In genomic region chr3:21750831-21751391, GRCh38 we compare ENCODE assay signal across 8 cellular contexts. TPM values are rescaled to one million over a fixed set of nuclear protein-coding genes. Genes with fewer than 3 reads are reported as not detected.
DNase-seq lines count a peak whose midpoint lies in the region; ATAC-seq, FAIRE-seq and TF ChIP-seq lines count a peak whose summit lies in the region.

Gene ZNF385D, minus strand, starts transcription at chr3:21751210. Its CDS starts 294 bp downstream, at chr3:21750916.

- FAIRE-seq in H1 (lab: Jason Lieb, UNC) = peak; percentile 19

- no peak within 1 kb of the TSS for H2AK5ac ChIP-seq in H1 (ENCODE audit: low read depth, low read length)

- peak within 1 kb of the TSS; percentile 88 for H4K8ac ChIP-seq in H1 (ENCODE audit: extremely low read depth, insufficient read depth, low read length)

- ATAC-seq in HG02798 (IDR thresholded peaks at IDR 0.05; ENCODE audit: poor library complexity, unreplicated experiment) = no peak

- no peaks in the 10 kb centered on the region for H3K9me3 ChIP-seq in H1 (ENCODE audit: insufficient read depth in 2 of 2, low read depth in 1 of 2, low read length in 1 of 2)
- H3K9me3 ChIP-seq in tibial nerve = no peaks in the 10 kb centered on the region

- no peak within 1 kb of the TSS for H3K56ac ChIP-seq in H1 (replicated peaks; ENCODE audit: insufficient read length, low read depth, low read length)

- H3K4me2 ChIP-seq in H1 (ENCODE audit: insufficient read depth in 1 of 2, low read depth in 2 of 2, low read length in 2 of 2) = peak within 1 kb of the TSS; percentile 80 to 98

- TF ChIP-seq CTCF in H1 (IDR thresholded peaks at IDR 0.05; ENCODE audit: control extremely low read depth in 1 of 3, insufficient read depth in 1 of 3, low read depth in 1 of 3, low read length in 3 of 3) (no peak), lower leg skin (IDR thresholded peaks at IDR 0.05) (no peak), tibial nerve (IDR thresholded peaks at IDR 0.05) (no peak)

- TF ChIP-seq EP300 in H1 (IDR thresholded peaks at IDR 0.05; ENCODE audit: borderline replicate concordance in 1 of 2, low read depth in 2 of 2, low read length in 2 of 2) (no peak), tibial nerve (IDR thresholded peaks at IDR 0.05) (no peak)

- intact Hi-C loops in lower leg skin (cut with DNase I; ENCODE audit: low total_unique reads) = no loop called here

- H3K23ac ChIP-seq in H1 (ENCODE audit: insufficient read length) = no peak within 1 kb of the TSS

- no peak within 1 kb of the TSS for H2BK20ac ChIP-seq in H1 (ENCODE audit: low read length)

- CTCF ChIA-PET in H1 (lab: Charles Lee; ENCODE audit: partially characterized antibody) = interaction anchor here (0.9 to 4.2 kb wide), 5 partner anchors 11 to 190 kb away, joined by 3 to 36 read pairs (median 6); no protein-coding TSS in a partner anchor

- H3K36me3 ChIP-seq in H1 (ENCODE audit: control insufficient read depth in 2 of 4, insufficient read depth in 4 of 4, low read length in 3 of 4) (no peaks in the 10 kb centered on the region), tibial nerve (no peaks in the 10 kb centered on the region)

- H3K9ac ChIP-seq in H1 (replicated peaks in 1 of 4; ENCODE audit: extremely low read depth in 1 of 4, low read depth in 3 of 4, low read length in 3 of 4) = peak within 1 kb of the TSS in 3 of 4 experiments; percentile 44 to 76 (median 54); a peak in 5 of 7 replicates

- peaks cover 0 to 10% (median 4%) of the 10 kb centered on the region in 4 experiments; a peak in 3 of 7 replicates for H3K4me1 ChIP-seq in H1 (replicated peaks in 1 of 4; ENCODE audit: control insufficient read depth in 3 of 4, insufficient read depth in 4 of 4, low read length in 3 of 4)
- H3K4me1 ChIP-seq in tibial nerve = peaks cover 0 to 29% (median 0%) of the 10 kb centered on the region in 4 donors

- H2BK120ac ChIP-seq in H1 (replicated peaks; ENCODE audit: low read depth, low read length) = peak within 1 kb of the TSS; percentile 41

- H4K5ac ChIP-seq in H1 (ENCODE audit: insufficient read length, low read depth, low read length) = peak within 1 kb of the TSS; percentile 83

- POLR2A ChIA-PET in H1 (lab: Charles Lee; ENCODE audit: partially characterized antibody) = interaction anchor here (0.6 to 1.1 kb wide), 2 partner anchors 45 to 192 kb away, joined by 3 to 4 read pairs; no protein-coding TSS in a partner anchor

- no peaks in the 10 kb centered on the region for H4K20me1 ChIP-seq in H1 (replicated peaks in 1 of 2; ENCODE audit: control insufficient read depth in 1 of 2, insufficient read depth in 2 of 2, low read length in 2 of 2)

- H2BK12ac ChIP-seq in H1 (ENCODE audit: low read depth, low read length) = peak within 1 kb of the TSS; percentile 29; the same call in 1 of the 2 replicates

- peak within 1 kb of the TSS; percentile 100 for H2AFZ ChIP-seq in H1 (ENCODE audit: low read length)

- peak within 1 kb of the TSS; percentile 85; the same call in 1 of the 2 replicates for H3K18ac ChIP-seq in H1 (ENCODE audit: extremely low read depth, low read length)

- H2BK5ac ChIP-seq in H1 (ENCODE audit: low read depth, low read length) = peak within 1 kb of the TSS; percentile 46; the same call in 1 of the 2 replicates

- no peak within 1 kb of the TSS for H2BK15ac ChIP-seq in H1 (ENCODE audit: low read length)

- H3K4ac ChIP-seq in H1 (replicated peaks; ENCODE audit: insufficient read length, low read depth, low read length) = no peak within 1 kb of the TSS

- no peak within 1 kb of the TSS for H4K91ac ChIP-seq in H1 (replicated peaks; ENCODE audit: insufficient read length, low read length)

- no peaks in the 10 kb centered on the region for H3K79me1 ChIP-seq in H1 (ENCODE audit: low read depth, low read length)

- H3K27ac ChIP-seq in H1 (ENCODE audit: low read depth, low read length) (no peak within 1 kb of the TSS), tibial nerve (peak within 1 kb of the TSS in 1 of 4 donors; percentile 56)

- WGBS in H1 (ENCODE audit: extremely low coverage in 1 of 2, insufficient coverage in 1 of 2, insufficient read length in 1 of 2, insufficient replicate concordance in 2 of 2, low coverage in 1 of 2, low lambda C conversion rate in 2 of 2, missing lambda C conversion rate in 1 of 2), 2 experiments = 3% methylated on average over 31 of the region's 31 CpGs; no CpG with 5 or more reads in 1 of the 2 experiments
- 1% methylated on average over 29 to 31 of the region's 31 CpGs for WGBS in lower leg skin, 2 donors
- 0 to 3% methylated on average over 8 to 26 of the region's 31 CpGs for WGBS in tibial nerve, 2 donors

- peak; percentile 37 to 75 for TF ChIP-seq POLR2A in H1 (IDR thresholded peaks at IDR 0.05; ENCODE audit: control extremely low read depth in 1 of 2, low read depth in 2 of 2, low read length in 2 of 2)
- TF ChIP-seq POLR2A in lower leg skin (IDR thresholded peaks at IDR 0.05) = no peak
- TF ChIP-seq POLR2A in tibial nerve (IDR thresholded peaks at IDR 0.05) = no peak

- H3K4me3 ChIP-seq in H1 (ENCODE audit: extremely low read depth in 1 of 4, insufficient read depth in 2 of 4, low read depth in 3 of 4, low read length in 4 of 4) (peak within 1 kb of the TSS; percentile 70 to 89 (median 81)), lower leg skin (ENCODE audit: low read depth, poor library complexity, severe bottlenecking) (peak within 1 kb of the TSS; percentile 26), tibial nerve (peak within 1 kb of the TSS; percentile 16 to 52 (median 27))

- DNase-seq in NCI-H446 (lab: John Stamatoyannopoulos, UW) (peak; percentile 73 to 77), H1 (ENCODE audit: low read depth in 1 of 2, low spot score in 2 of 2) (peak; percentile 64 to 80), lower leg skin (ENCODE audit: low spot score in 2 of 2) (peak; percentile 27 to 91), tibial nerve (ENCODE audit: low spot score in 2 of 2) (peak; percentile 27), T-helper 9 cell (no peak)
- DNase-seq in activated CD8-positive, alpha-beta memory T cell treated with anti-CD3 and anti-CD28 coated beads, Interleukin-2, amount 50 U/mL, for 48 hours = no peak
- DNase-seq in activated naive CD4-positive, alpha-beta T cell treated with Interleukin-2 at 50 U/mL for 16 hours = no peak

- H3K23me2 ChIP-seq in H1 (ENCODE audit: low read depth, low read length) = peaks cover 9% of the 10 kb centered on the region; the same call in 1 of the 2 replicates

- H3K79me2 ChIP-seq in H1 (ENCODE audit: control insufficient read depth in 1 of 2, insufficient read depth in 2 of 2, low read length in 2 of 2) = peaks cover 0 to 3% of the 10 kb centered on the region in 2 experiments; a peak in 1 of 4 replicates

- no peak within 1 kb of the TSS for H3K14ac ChIP-seq in H1 (ENCODE audit: insufficient read length)

- peak; percentile 22; a peak in 2 of 4 replicates for TF ChIP-seq RAD21 in H1 (IDR thresholded peaks at IDR 0.05 in 1 of 2, conservative IDR thresholded peaks at IDR 0.05 in 1 of 2; ENCODE audit: low read depth in 2 of 2, low read length in 2 of 2)

- H3K27me3 ChIP-seq in H1 (replicated peaks in 1 of 4; ENCODE audit: control insufficient read depth in 3 of 4, extremely low read depth in 1 of 4, insufficient read depth in 3 of 4, low read length in 3 of 4) = no peaks in the 10 kb centered on the region; a peak in 1 of 7 replicates
- H3K27me3 ChIP-seq in tibial nerve = no peaks in the 10 kb centered on the region

TF ChIP-seq in H1, 55 proteins besides CTCF, POLR2A, EP300 and RAD21:
- TF ChIP-seq TAF1 (IDR thresholded peaks at IDR 0.05; ENCODE audit: low read depth, low read length) (peak; percentile 67), SAP30 (IDR thresholded peaks at IDR 0.05; ENCODE audit: insufficient read depth, insufficient replicate concordance, low read length) (peak; percentile 63), BRCA1 (IDR thresholded peaks at IDR 0.05; ENCODE audit: low read depth, low read length) (no peak), TEAD4 (IDR thresholded peaks at IDR 0.05; ENCODE audit: low read depth, low read length) (0 out of 2 replicates have a peak, but pooled peaks have one; percentile 20), CREB1 (IDR thresholded peaks at IDR 0.05) (peak; percentile 66), PHF8 (conservative IDR thresholded peaks at IDR 0.05; ENCODE audit: low read depth, low read length) (0 out of 2 replicates have a peak, but pooled peaks have one; percentile 45), SRF (IDR thresholded peaks at IDR 0.05; ENCODE audit: low read depth, low read length) (no peak), RBBP5 (IDR thresholded peaks at IDR 0.05; ENCODE audit: borderline replicate concordance, low read depth, low read length) (peak; percentile 83), YY1 (IDR thresholded peaks at IDR 0.05; ENCODE audit: low read depth, low read length) (no peak), CEBPB (IDR thresholded peaks at IDR 0.05; ENCODE audit: low read depth, low read length) (no peak), TBP (IDR thresholded peaks at IDR 0.05; ENCODE audit: low read depth, low read length) (peak; percentile 75), CTBP2 (IDR thresholded peaks at IDR 0.05; ENCODE audit: borderline replicate concordance, insufficient read depth, insufficient read length, low read length) (peak; percentile 62), MAX (IDR thresholded peaks at IDR 0.05) (peak; percentile 82), ASH2L (IDR thresholded peaks at IDR 0.05; ENCODE audit: low read length) (peak; percentile 78)

RNA-seq across cellular contexts. Expression of gene ZNF385D, which starts in this region (rescaled TPM):
- total RNA-seq in H1 (2021; fragmentation: NEBNext Ultra II Directional; extraction: Animal tissue kit (Norgen Biotek cat#: 25700)) = 10.8 and 11.2 TPM in 2 replicates
- polyA plus RNA-seq in H1 (2011; rRNA removed) = 5.8 and 5.9 TPM in 2 replicates
- 6.4 TPM for polyA plus RNA-seq in H1 (2011; cell fraction: cytosol; rRNA removed)
- 9.1 TPM for polyA plus RNA-seq in H1 (2011; cell fraction: nucleus; rRNA removed)
- 6.9 to 13.4 TPM (median 9.4 TPM) in 4 replicates for polyA plus RNA-seq in H1 (2012, experiment 1 of 2)
- 1.3 TPM for polyA plus RNA-seq in H1 (2012, experiment 2 of 2)
- polyA plus RNA-seq in H1 (2013, experiment 1 of 2) = 6.0 TPM
- polyA plus RNA-seq in H1 (2013, experiment 2 of 2) = 6.4 TPM
- polyA minus RNA-seq in H1 (2011; rRNA and poly(A)+ RNA removed) = 13.5 and 18.9 TPM in 2 replicates
- 4.0 TPM for polyA minus RNA-seq in H1 (2011; cell fraction: cytosol; rRNA and poly(A)+ RNA removed)
- 31.8 TPM for polyA minus RNA-seq in H1 (2011; cell fraction: nucleus; rRNA and poly(A)+ RNA removed)
- total RNA-seq in lower leg skin (1 to 10 TPM in 2 of 4 donors, under 1 TPM in 2; 0.38 to 4.2 (median 2.1) TPM), tibial nerve (1 to 10 TPM; 2.7 to 9.0 (median 4.4) TPM)

Comparison
In these comparisons a context has a peak if more than half of its experiments do, and no peak if none do; other contexts are left out.
1. DNase-seq: peak in NCI-H446 (2 of 2), H1 (2 of 2), lower leg skin (2 of 2) and tibial nerve (2 of 2); none in activated CD8-positive, alpha-beta memory T cell treated with anti-CD3 and anti-CD28 coated beads, Interleukin-2, amount 50 U/mL, for 48 hours (single experiment), activated naive CD4-positive, alpha-beta T cell treated with Interleukin-2 at 50 U/mL for 16 hours (single experiment) and T-helper 9 cell (single experiment).
2. H3K4me3 ChIP-seq: peak in every context shown above with its lines; median percentile 81 in H1; 27 in tibial nerve; 26 in lower leg skin.
3. POLR2A ChIP-seq: peak in H1 (2 of 2); none in lower leg skin (0 of 2) and tibial nerve (0 of 2).